27 cellular contexts compared by ENCODE assay signal in genomic region chr15:70238917-70239316, GRCh38.
A peak's percentile ranks its signal among the peaks of the same experiment; 100 is the strongest.
DNase-seq lines count a peak whose midpoint lies in the region; ATAC-seq and TF ChIP-seq lines count a peak whose summit lies in the region.
"Had no signal": no experiment of that assay in that cellular context is flagged by ENCODE, and none has a peak within 500 bp of the region (broad histone marks: within the 10 kb centered on the region; RNA-seq: fewer than 3 reads in every experiment).

No MANE protein-coding gene starts in this region.

- H3K36me3 Mint-ChIP-seq in endodermal cell (ENCODE audit: low read depth) = no peaks in the 10 kb centered on the region
- H3K36me3 Mint-ChIP-seq: IgD-negative memory B cell had no signal

- no peak overlapping the region for H3K27ac Mint-ChIP-seq in endodermal cell
- H3K27ac Mint-ChIP-seq: GM23338, H9 had no signal

- no peaks in the 10 kb centered on the region for H4K20me1 ChIP-seq in OCI-LY3 (ENCODE audit: insufficient read depth, low read length)

- 0 out of 2 replicates have a peak, but pooled peaks cover 3% of the 10 kb centered on the region for H3K9me3 ChIP-seq in OCI-LY3 (ENCODE audit: insufficient read depth, low read length)
- H3K9me3 ChIP-seq in endodermal cell (ENCODE audit: control insufficient read depth, low read length) = no peaks in the 10 kb centered on the region
- peaks cover 1% of the 10 kb centered on the region for H3K9me3 ChIP-seq in trophoblast cell (ENCODE audit: insufficient read depth, low read depth, low read length)
- H3K9me3 ChIP-seq in spleen = no peaks in the 10 kb centered on the region
- H3K9me3 ChIP-seq: BE2C had no signal

- H2BK5ac ChIP-seq in trophoblast cell (ENCODE audit: low read depth, low read length, poor library complexity) = no peak overlapping the region

- H3K27ac ChIP-seq in OCI-LY3 (ENCODE audit: low read length) = peak overlapping the region; percentile 95; the same call in 1 of the 2 replicates
- no peak overlapping the region for H3K27ac ChIP-seq in endodermal cell (ENCODE audit: low read depth, low read length)
- H3K27ac ChIP-seq in trophoblast cell (ENCODE audit: low read depth, low read length) = no peak overlapping the region
- H3K27ac ChIP-seq in spleen = no peak overlapping the region
- H3K27ac ChIP-seq: HL-60, KMS-11, RWPE1 had no signal

- DNase-seq in endodermal cell (peak; percentile 26), trophoblast cell (peak; percentile 27 to 76), spleen (peak; percentile 8), NCI-H1105 treated with DMSO at 0.1 percent for 48 hours (lab: John Stamatoyannopoulos, UW) (no peak), iPS-NIHi7 (ENCODE audit: extremely low spot score) (no peak)
- DNase-seq: ACHN, BE2C, Calu3, DMS79 treated with DMSO at 0.1 percent for 48 hours, H9, MM.1S, NCI-H1417, NCI-H1694 treated with DMSO at 0.1 percent for 48 hours, NCI-H2081, NCI-H2171, NCI-H226, NCI-H510A, NCI-H69, SHP77 treated with DMSO at 0.1 percent for 48 hours had no signal

- H3K9ac ChIP-seq in OCI-LY3 (ENCODE audit: low read length) = no peak overlapping the region
- H3K9ac ChIP-seq in endodermal cell (ENCODE audit: extremely low read depth, low read length, poor library complexity, severe bottlenecking) = no peak overlapping the region
- H3K9ac ChIP-seq in trophoblast cell (ENCODE audit: low read length) = no peak overlapping the region
- H3K9ac ChIP-seq: KMS-11 had no signal

- no peak overlapping the region for H3K4ac ChIP-seq in trophoblast cell (ENCODE audit: low read depth, low read length)

- H2BK12ac ChIP-seq in trophoblast cell (ENCODE audit: low read length) = no peak overlapping the region

- no peak overlapping the region for H4K91ac ChIP-seq in trophoblast cell (ENCODE audit: low read depth, low read length)

- H3K4me3 ChIP-seq in OCI-LY3 (ENCODE audit: low read length) (no peak overlapping the region), endodermal cell (ENCODE audit: low read length) (no peak overlapping the region), trophoblast cell (ENCODE audit: low read depth, low read length) (no peak overlapping the region), spleen (no peak overlapping the region)
- H3K4me3 ChIP-seq: GM23338 had no signal

- no peaks in the 10 kb centered on the region for H3K4me1 Mint-ChIP-seq in endodermal cell

- no peak overlapping the region for H3K23ac ChIP-seq in trophoblast cell (ENCODE audit: low read length)

- no peak overlapping the region for H4K12ac ChIP-seq in trophoblast cell (ENCODE audit: low read depth, low read length)

- H3K36me3 ChIP-seq in OCI-LY3 (replicated peaks; ENCODE audit: low read depth, low read length) = peaks cover 16% of the 10 kb centered on the region
- H3K36me3 ChIP-seq in endodermal cell (ENCODE audit: control insufficient read depth, insufficient read depth, low read length) = no peaks in the 10 kb centered on the region
- H3K36me3 ChIP-seq in trophoblast cell (ENCODE audit: control insufficient read depth in 1 of 2, insufficient read depth in 2 of 2, low read length in 2 of 2) = no peaks in the 10 kb centered on the region
- H3K36me3 ChIP-seq in spleen = no peaks in the 10 kb centered on the region
- H3K36me3 ChIP-seq: BE2C had no signal

- no peaks in the 10 kb centered on the region for H3K27me3 ChIP-seq in OCI-LY3 (ENCODE audit: low read depth, low read length)
- peaks cover 27% of the 10 kb centered on the region for H3K27me3 ChIP-seq in endodermal cell (ENCODE audit: control insufficient read depth, insufficient read depth, low read length, poor library complexity, severe bottlenecking)
- no peaks in the 10 kb centered on the region for H3K27me3 ChIP-seq in trophoblast cell (ENCODE audit: insufficient read depth, low read length)
- peaks cover 0 to 24% (median 0%) of the 10 kb centered on the region in 7 donors for H3K27me3 ChIP-seq in spleen (replicated peaks in 1 of 7)
- H3K27me3 ChIP-seq: BE2C had no signal

- no peaks in the 10 kb centered on the region for H3K79me1 ChIP-seq in trophoblast cell (ENCODE audit: low read length)

- H3K79me2 ChIP-seq in OCI-LY3 (ENCODE audit: low read length) (no peaks in the 10 kb centered on the region), trophoblast cell (ENCODE audit: control insufficient read depth, insufficient read depth, low read length, poor library complexity) (no peaks in the 10 kb centered on the region)

- H3K4me1 ChIP-seq in OCI-LY3 (ENCODE audit: low read length) = peaks cover 86% of the 10 kb centered on the region
- H3K4me1 ChIP-seq in endodermal cell (ENCODE audit: control insufficient read depth, insufficient read depth, low read length) = no peaks in the 10 kb centered on the region
- H3K4me1 ChIP-seq in trophoblast cell (ENCODE audit: control insufficient read depth in 1 of 2, insufficient read depth in 2 of 2, low read length in 2 of 2) = peaks cover 2 to 4% of the 10 kb centered on the region in 2 experiments
- peaks cover 0 to 48% (median 6%) of the 10 kb centered on the region in 6 donors for H3K4me1 ChIP-seq in spleen

- H3K4me2 ChIP-seq in OCI-LY3 (ENCODE audit: low read length) = no peak overlapping the region
- no peak overlapping the region for H3K4me2 ChIP-seq in trophoblast cell (ENCODE audit: low read length)
- H3K4me2 ChIP-seq: GM23338, KMS-11 had no signal

- intact Hi-C loops in spleen (cut with DNase I; ENCODE audit: low total_unique reads) = no loop called here

- TF ChIP-seq CTCF in OCI-LY3 (IDR thresholded peaks at IDR 0.05; ENCODE audit: low read depth, low read length) (no peak), endodermal cell (conservative IDR thresholded peaks at IDR 0.05) (no peak), spleen (IDR thresholded peaks at IDR 0.05 in 8 of 11, conservative IDR thresholded peaks at IDR 0.05 in 3 of 11) (no peak)

- H3K9me3 Mint-ChIP-seq in endodermal cell = no peaks in the 10 kb centered on the region
- H3K9me3 Mint-ChIP-seq: GM23338, H9 had no signal

- no peak overlapping the region for H2AK5ac ChIP-seq in trophoblast cell (ENCODE audit: low read length)

- H4K8ac ChIP-seq in trophoblast cell (ENCODE audit: low read depth, low read length) = no peak overlapping the region

- H3K27me3 Mint-ChIP-seq in endodermal cell (ENCODE audit: insufficient read depth) = peaks cover 28% of the 10 kb centered on the region
- H3K27me3 Mint-ChIP-seq: IgD-negative memory B cell had no signal

- no peak overlapping the region for H3K18ac ChIP-seq in trophoblast cell (ENCODE audit: low read length)

- ATAC-seq in GM21825 (IDR thresholded peaks at IDR 0.05; ENCODE audit: unreplicated experiment) = no peak
- ATAC-seq: GM23338, Panc1 had no signal

- no peak for TF ChIP-seq POLR2A in spleen (IDR thresholded peaks at IDR 0.05)

- 94 to 96% methylated on average over 3 of the region's 3 CpGs for WGBS in endodermal cell (ENCODE audit: insufficient coverage in 1 of 2, insufficient read length in 1 of 2), 2 experiments
- no CpG with 5 or more reads among the region's 3 CpGs for WGBS in trophoblast cell (ENCODE audit: extremely low coverage, insufficient coverage, insufficient read length)
- 90 to 99% (median 96%) methylated on average over 3 of the region's 3 CpGs for WGBS in spleen, 5 donors

- no peak overlapping the region for H3K4me3 Mint-ChIP-seq in endodermal cell
- H3K4me3 Mint-ChIP-seq: GM23338, H9 had no signal

- no peak overlapping the region for H2BK120ac ChIP-seq in trophoblast cell (ENCODE audit: insufficient read depth, low read length, poor library complexity)

- no peak overlapping the region for H3K14ac ChIP-seq in trophoblast cell (ENCODE audit: low read length)

- H2AFZ ChIP-seq in OCI-LY3 (ENCODE audit: low read depth, low read length) = no peak overlapping the region
- no peak overlapping the region for H2AFZ ChIP-seq in trophoblast cell (ENCODE audit: insufficient read depth, low read length, poor library complexity)
- H2AFZ ChIP-seq: GM23338 had no signal

Comparison
In these comparisons a context has a peak if more than half of its experiments do, and no peak if none do; other contexts are left out.
1. DNase-seq: peak in endodermal cell (single experiment), trophoblast cell (2 of 2) and spleen (single experiment); none in NCI-H1105 treated with DMSO at 0.1 percent for 48 hours (single experiment) and iPS-NIHi7 (single experiment).